Comparison of ENCODE assay signal across 16 cellular contexts in genomic region chr2:177030391-177031000, GRCh38.
DNase-seq lines count a peak whose midpoint lies in the region; ATAC-seq, FAIRE-seq and TF ChIP-seq lines count a peak whose summit lies in the region.
"Had no signal": no experiment of that assay in that cellular context is flagged by ENCODE, and none has a peak within 500 bp of the region (broad histone marks: within the 10 kb centered on the region; RNA-seq: fewer than 3 reads in every experiment).

No MANE protein-coding gene starts in this region.

- no TSS peak for BruUV-seq in GM12878 (replicated peaks; lab: Mats Ljungman, UMichigan)

- POLR2A ChIA-PET in GM12878 (lab: Charles Lee): no interaction called here

- H3K36me3 Mint-ChIP-seq in neural progenitor cell: no peaks in the 10 kb centered on the region
- H3K36me3 Mint-ChIP-seq: natural killer cell had no signal

- H3K4me1 Mint-ChIP-seq in neural progenitor cell: peaks cover 15% of the 10 kb centered on the region
- H3K4me1 Mint-ChIP-seq: natural killer cell had no signal

- no peaks in the 10 kb centered on the region for H3K9me3 Mint-ChIP-seq in neural progenitor cell
- H3K9me3 Mint-ChIP-seq: activated T-cell treated with anti-CD3 and anti-CD28 coated beads, Interleukin-2, amount 50 U/mL, for 4 hours; natural killer cell had no signal

- no peak overlapping the region for H2AFZ ChIP-seq in GM12878 (ENCODE audit: control insufficient read depth, low read depth, low read length)
- peak overlapping the region; percentile 87 for H2AFZ ChIP-seq in neural progenitor cell (replicated peaks)

- no peak for TF ChIP-seq EP300 in GM12878 (IDR thresholded peaks at IDR 0.05; ENCODE audit: borderline replicate concordance in 1 of 2, control insufficient read depth in 1 of 2, low read depth in 2 of 2, low read length in 2 of 2)

- TF ChIP-seq CTCF in GM12878 (IDR thresholded peaks at IDR 0.05 in 2 of 3, conservative IDR thresholded peaks at IDR 0.05 in 1 of 3; ENCODE audit: control insufficient read depth in 2 of 3, extremely low read depth in 1 of 3, insufficient read depth in 1 of 3, low read depth in 3 of 3, low read length in 3 of 3) (no peak), neural progenitor cell (IDR thresholded peaks at IDR 0.05) (no peak), foreskin fibroblast (IDR thresholded peaks at IDR 0.05; ENCODE audit: low read depth, low read length) (no peak)

- ATAC-seq in GM12878: no peak
- ATAC-seq in HG02610 (IDR thresholded peaks at IDR 0.05; ENCODE audit: unreplicated experiment): no peak
- ATAC-seq: activated T-cell treated with anti-CD3 and anti-CD28 coated beads, Interleukin-2, amount 50 U/mL, for 4 hours; foreskin keratinocyte; natural killer cell had no signal

- intact Hi-C loops in GM12878 (cut with micrococcal nuclease; ENCODE audit: unreplicated experiment): no loop called here

- H4K20me1 ChIP-seq in GM12878 (ENCODE audit: control insufficient read depth, insufficient read depth) (no peaks in the 10 kb centered on the region), neural progenitor cell (ENCODE audit: low read depth) (no peaks in the 10 kb centered on the region)

- H3K4me3 ChIP-seq in GM12878 (no peak overlapping the region), neural progenitor cell (no peak overlapping the region), foreskin fibroblast (ENCODE audit: low read depth in 1 of 2, low read length in 2 of 2) (no peak overlapping the region)
- H3K4me3 ChIP-seq: thoracic aorta had no signal

- H3K4me3 Mint-ChIP-seq in neural progenitor cell: no peak overlapping the region
- H3K4me3 Mint-ChIP-seq: activated T-cell treated with anti-CD3 and anti-CD28 coated beads, Interleukin-2, amount 50 U/mL, for 4 hours; natural killer cell had no signal

- H3K9ac ChIP-seq in GM12878 (ENCODE audit: control insufficient read depth, insufficient read depth, low read length) (no peak overlapping the region), neural progenitor cell (no peak overlapping the region)

- RAD21 ChIA-PET in GM12878 (lab: Charles Lee; ENCODE audit: unreplicated experiment): interaction anchor here (1.3 kb wide), 1 partner anchor 98 kb away, joined by 3 read pairs; no protein-coding TSS in a partner anchor

- H3K27ac ChIP-seq in GM12878 (ENCODE audit: control insufficient read depth, insufficient read depth) (no peak overlapping the region), neural progenitor cell (no peak overlapping the region)
- H3K27ac ChIP-seq: C4-2B, foreskin keratinocyte, thoracic aorta had no signal

- WGBS in GM12878 (ENCODE audit: insufficient coverage, insufficient replicate concordance, low lambda C conversion rate, missing lambda C conversion rate): 75% methylated on average over 8 of the region's 8 CpGs

- H3K27me3 ChIP-seq in GM12878 (replicated peaks in 1 of 2; ENCODE audit: control insufficient read depth in 2 of 2, insufficient read depth in 2 of 2, low read length in 1 of 2) (no peaks in the 10 kb centered on the region), neural progenitor cell (no peaks in the 10 kb centered on the region)
- H3K27me3 ChIP-seq: foreskin keratinocyte had no signal

- FAIRE-seq in GM12878 (lab: Jason Lieb, UNC): peak; percentile 35
- FAIRE-seq: endometrium had no signal

- H3K9me3 ChIP-seq in GM12878 (replicated peaks; ENCODE audit: control insufficient read depth, insufficient read depth, low read length) (no peaks in the 10 kb centered on the region), neural progenitor cell (ENCODE audit: low read depth) (no peaks in the 10 kb centered on the region)
- H3K9me3 ChIP-seq: thoracic aorta had no signal

- in situ Hi-C loops in G401 (cut with HindIII; ENCODE audit: low sequenced_read_pairs): no loop called here
- in situ Hi-C loops in GM12878 (cut with MboI): no loop called here

- SMC1A ChIA-PET in GM12878 (lab: Charles Lee; ENCODE audit: uncharacterized antibody, unreplicated experiment): interaction anchor here (1.1 kb wide), 1 partner anchor 16 kb away, joined by 3 read pairs; no protein-coding TSS in a partner anchor

- TF ChIP-seq POLR2A in GM12878 (IDR thresholded peaks at IDR 0.05; ENCODE audit: low read depth, low read length): no peak

- H3F3A ChIP-seq in neural progenitor cell (ENCODE audit: low read depth): no peaks in the 10 kb centered on the region

- H3K27me3 Mint-ChIP-seq in neural progenitor cell (ENCODE audit: insufficient read depth, low read depth): no peaks in the 10 kb centered on the region

- no peak overlapping the region for H3K27ac Mint-ChIP-seq in neural progenitor cell
- H3K27ac Mint-ChIP-seq: natural killer cell had no signal

- H3K79me2 ChIP-seq in GM12878 (ENCODE audit: control insufficient read depth, insufficient read depth, low read length) (no peaks in the 10 kb centered on the region), neural progenitor cell (ENCODE audit: low read depth) (no peaks in the 10 kb centered on the region)

- H3K36me3 ChIP-seq in GM12878 (ENCODE audit: control insufficient read depth in 2 of 2, insufficient read depth in 2 of 2, low read length in 1 of 2): no peaks in the 10 kb centered on the region
- no peaks in the 10 kb centered on the region for H3K36me3 ChIP-seq in neural progenitor cell
- H3K36me3 ChIP-seq: thoracic aorta had no signal

- H3K4me2 ChIP-seq in GM12878 (ENCODE audit: control insufficient read depth, insufficient read depth) (no peak overlapping the region), neural progenitor cell (no peak overlapping the region)

- DNase-seq in G401 (ENCODE audit: low spot score): peak; percentile 37
- DNase-seq in NCI-H1694 (lab: John Stamatoyannopoulos, UW): peak; percentile 18
- no peak for DNase-seq in GM12878 (ENCODE audit: low read depth, low spot score)
- DNase-seq in neural progenitor cell (ENCODE audit: low spot score): peak; percentile 38
- DNase-seq in occipital lobe (lab: John Stamatoyannopoulos, UW): no peak
- DNase-seq in foreskin fibroblast: no peak
- DNase-seq in AG08396 (ENCODE audit: low spot score): no peak
- DNase-seq: activated CD4-positive, alpha-beta T cell treated with anti-CD3 and anti-CD28 coated beads, Interleukin-2, amount 50 U/mL, for 48 hours; activated T-cell treated with anti-CD3 and anti-CD28 coated beads, Interleukin-2, amount 50 U/mL, for 4 hours; foreskin keratinocyte; natural killer cell; SW 1271 had no signal

- no peak for TF ChIP-seq RAD21 in GM12878 (IDR thresholded peaks at IDR 0.05; ENCODE audit: insufficient read depth, low read depth, low read length)

- CTCF ChIA-PET in GM12878 (lab: Yijun Ruan, JAX): no interaction called here

- H3K4me1 ChIP-seq in GM12878 (ENCODE audit: control insufficient read depth, insufficient read depth, low read length) (no peaks in the 10 kb centered on the region), neural progenitor cell (peaks cover 9% of the 10 kb centered on the region)
- H3K4me1 ChIP-seq: foreskin keratinocyte had no signal

TF ChIP-seq in GM12878, 131 proteins besides CTCF, POLR2A, EP300 and RAD21 (continues in another document):
- TF ChIP-seq SMAD1 (IDR thresholded peaks at IDR 0.05; ENCODE audit: low read depth, partially characterized antibody) (no peak), MTA2 (IDR thresholded peaks at IDR 0.05; ENCODE audit: low read depth) (no peak), YY1 (IDR thresholded peaks at IDR 0.05; ENCODE audit: low read depth, low read length) (no peak)
- TF ChIP-seq, protein P1, sequence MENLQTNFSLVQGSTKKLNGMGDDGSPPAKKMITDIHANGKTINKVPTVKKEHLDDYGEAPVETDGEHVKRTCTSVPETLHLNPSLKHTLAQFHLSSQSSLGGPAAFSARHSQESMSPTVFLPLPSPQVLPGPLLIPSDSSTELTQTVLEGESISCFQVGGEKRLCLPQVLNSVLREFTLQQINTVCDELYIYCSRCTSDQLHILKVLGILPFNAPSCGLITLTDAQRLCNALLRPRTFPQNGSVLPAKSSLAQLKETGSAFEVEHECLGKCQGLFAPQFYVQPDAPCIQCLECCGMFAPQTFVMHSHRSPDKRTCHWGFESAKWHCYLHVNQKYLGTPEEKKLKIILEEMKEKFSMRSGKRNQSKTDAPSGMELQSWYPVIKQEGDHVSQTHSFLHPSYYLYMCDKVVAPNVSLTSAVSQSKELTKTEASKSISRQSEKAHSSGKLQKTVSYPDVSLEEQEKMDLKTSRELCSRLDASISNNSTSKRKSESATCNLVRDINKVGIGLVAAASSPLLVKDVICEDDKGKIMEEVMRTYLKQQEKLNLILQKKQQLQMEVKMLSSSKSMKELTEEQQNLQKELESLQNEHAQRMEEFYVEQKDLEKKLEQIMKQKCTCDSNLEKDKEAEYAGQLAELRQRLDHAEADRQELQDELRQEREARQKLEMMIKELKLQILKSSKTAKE (IDR thresholded peaks at IDR 0.05; ENCODE audit: low read depth, poor library complexity, severe bottlenecking): no peak
- TF ChIP-seq, protein P2, sequence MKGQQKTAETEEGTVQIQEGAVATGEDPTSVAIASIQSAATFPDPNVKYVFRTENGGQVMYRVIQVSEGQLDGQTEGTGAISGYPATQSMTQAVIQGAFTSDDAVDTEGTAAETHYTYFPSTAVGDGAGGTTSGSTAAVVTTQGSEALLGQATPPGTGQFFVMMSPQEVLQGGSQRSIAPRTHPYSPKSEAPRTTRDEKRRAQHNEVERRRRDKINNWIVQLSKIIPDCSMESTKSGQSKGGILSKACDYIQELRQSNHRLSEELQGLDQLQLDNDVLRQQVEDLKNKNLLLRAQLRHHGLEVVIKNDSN (IDR thresholded peaks at IDR 0.05; ENCODE audit: borderline replicate concordance, extremely low read length, insufficient read depth, low read depth, low read length): no peak

Comparison
In these comparisons a context has a peak if more than half of its experiments do, and no peak if none do; other contexts are left out.
1. DNase-seq: peak in G401 (single experiment), NCI-H1694 (single experiment) and neural progenitor cell (single experiment); none in GM12878 (single experiment), occipital lobe (single experiment), foreskin fibroblast (0 of 2) and AG08396 (single experiment).